ENCODE assay signal across 11 cellular contexts in the genomic region with DNA sequence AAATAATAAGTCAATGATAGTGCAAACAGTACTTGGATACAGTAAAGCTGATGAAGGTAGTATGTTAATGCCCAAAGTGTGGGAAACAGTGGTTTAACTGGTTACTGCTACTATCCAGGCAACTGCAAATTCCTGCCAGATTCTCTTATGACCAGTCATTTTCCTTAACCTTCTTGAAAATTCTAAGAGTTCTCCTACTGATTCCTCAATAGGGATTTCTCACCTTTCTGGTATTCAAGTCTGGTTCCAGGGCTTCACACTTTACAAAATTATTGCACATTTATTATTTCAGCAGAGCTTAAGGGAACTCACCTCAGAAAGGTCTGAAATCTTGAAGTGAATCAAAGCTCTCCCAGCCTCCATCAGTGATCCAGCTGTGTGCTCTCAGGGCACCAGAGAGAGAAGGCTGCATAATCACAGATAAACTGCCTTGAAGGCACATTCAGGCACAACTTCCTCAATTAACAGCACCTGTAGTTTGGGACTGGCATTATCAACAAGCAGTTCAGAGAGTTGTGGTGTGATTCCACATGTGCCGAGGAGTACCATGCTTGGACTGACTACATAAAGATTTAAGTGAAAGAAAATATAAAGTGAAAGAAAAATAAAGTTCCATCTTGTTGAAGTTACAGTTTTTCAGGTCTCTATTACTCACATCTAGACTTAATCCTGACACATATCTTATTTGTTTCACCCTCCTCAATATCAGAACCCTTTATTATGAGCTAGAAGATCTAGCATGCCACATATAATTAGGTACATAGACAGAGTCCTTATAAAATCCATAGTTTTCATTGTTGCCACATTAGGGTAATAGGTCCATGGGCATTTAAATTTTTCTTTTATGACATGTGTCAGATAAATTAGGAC. TPM values are rescaled to one million over a fixed set of nuclear protein-coding genes. Genes with fewer than 3 reads are reported as not detected.
DNase-seq lines count a peak whose midpoint lies in the region; ATAC-seq and TF ChIP-seq lines count a peak whose summit lies in the region.
"Had no signal": no experiment of that assay in that cellular context is flagged by ENCODE, and none has a peak within 500 bp of the region (broad histone marks: within the 10 kb centered on the region; RNA-seq: fewer than 3 reads in every experiment).

No MANE protein-coding gene starts in this region.

- no peaks in the 10 kb centered on the region for H4K20me1 ChIP-seq in osteoblast (ENCODE audit: insufficient read depth, low read length)

- no peaks in the 10 kb centered on the region for H3K27me3 ChIP-seq in brain microvascular endothelial cell (replicated peaks)
- no peaks in the 10 kb centered on the region for H3K27me3 ChIP-seq in osteoblast (ENCODE audit: insufficient read depth, low read length)
- H3K27me3 ChIP-seq: cardiac muscle cell, SJCRH30 had no signal

- ATAC-seq in GM18907 (IDR thresholded peaks at IDR 0.05; ENCODE audit: unreplicated experiment) (peak; percentile 42), GM18502 (IDR thresholded peaks at IDR 0.05; ENCODE audit: poor library complexity, unreplicated experiment) (no peak), GM18873 (IDR thresholded peaks at IDR 0.05; ENCODE audit: low FRiP score, unreplicated experiment) (no peak), GM18861 (IDR thresholded peaks at IDR 0.05; ENCODE audit: unreplicated experiment) (no peak)

- H3K4me1 ChIP-seq in osteoblast (ENCODE audit: insufficient read depth, low read length) = peaks cover 47% of the 10 kb centered on the region
- H3K4me1 ChIP-seq: SJCRH30 had no signal

- H3K79me2 ChIP-seq in osteoblast (ENCODE audit: insufficient read depth, low read length) = no peaks in the 10 kb centered on the region

- in situ Hi-C loops in brain microvascular endothelial cell (cut with HindIII; ENCODE audit: low pct_ligation_motif_present, low sequenced_read_pairs) = no loop called here

- DNase-seq in M059J (ENCODE audit: low read depth) (peak; percentile 71), brain microvascular endothelial cell (no peak), osteoblast (ENCODE audit: insufficient read length, low spot score, missing footprints) (no peak), SW480 (ENCODE audit: low spot score) (no peak)
- DNase-seq: activated CD8-positive, alpha-beta memory T cell treated with anti-CD3 and anti-CD28 coated beads for 24 hours; SJCRH30 had no signal

- H3K9me3 ChIP-seq in osteoblast (ENCODE audit: low read depth, low read length) = no peaks in the 10 kb centered on the region
- H3K9me3 ChIP-seq: SJCRH30 had no signal

- H2AFZ ChIP-seq in osteoblast (ENCODE audit: low read length) = peak overlapping the region; percentile 12

- TF ChIP-seq CTCF in brain microvascular endothelial cell (IDR thresholded peaks at IDR 0.05; ENCODE audit: low read depth, low read length, missing control alignments) = no peak
- no peak for TF ChIP-seq CTCF in osteoblast (IDR thresholded peaks at IDR 0.05; ENCODE audit: extremely low read depth, low read depth, low read length)

- no peaks in the 10 kb centered on the region for H3K36me3 ChIP-seq in brain microvascular endothelial cell (replicated peaks)
- H3K36me3 ChIP-seq in osteoblast (ENCODE audit: insufficient read depth, low read length) = no peaks in the 10 kb centered on the region
- H3K36me3 ChIP-seq: cardiac muscle cell, SJCRH30 had no signal

- H3K4me2 ChIP-seq in osteoblast (ENCODE audit: insufficient read depth, low read length) = peak overlapping the region; percentile 6

- peak overlapping the region; percentile 36 for H3K27ac ChIP-seq in brain microvascular endothelial cell
- peak overlapping the region; percentile 68 for H3K27ac ChIP-seq in osteoblast (ENCODE audit: low read depth, low read length)
- H3K27ac ChIP-seq: cardiac muscle cell, SJCRH30 had no signal

- H3K4me3 ChIP-seq in brain microvascular endothelial cell (ENCODE audit: low read depth, low read length) (no peak overlapping the region), osteoblast (ENCODE audit: insufficient read depth, low read length) (no peak overlapping the region)
- H3K4me3 ChIP-seq: cardiac muscle cell, SJCRH30 had no signal

RNA-seq across cellular contexts. Expression of a gene that starts 59.5 kb away (rescaled TPM):
- total RNA-seq in M059J (2014; rRNA removed; shearing (Covaris generic)) = 89.0 and 110 TPM in 2 replicates
- total RNA-seq in osteoblast = 28.2 and 30.4 TPM in 2 replicates

RNA-seq across cellular contexts. Expression of a gene that starts 60.0 kb away (rescaled TPM):
- total RNA-seq in M059J (2014; rRNA removed; shearing (Covaris generic)) = 291 and 378 TPM in 2 replicates
- total RNA-seq in osteoblast = 212 and 220 TPM in 2 replicates
